1 cellular context compared by ENCODE assay signal in the genomic region with DNA sequence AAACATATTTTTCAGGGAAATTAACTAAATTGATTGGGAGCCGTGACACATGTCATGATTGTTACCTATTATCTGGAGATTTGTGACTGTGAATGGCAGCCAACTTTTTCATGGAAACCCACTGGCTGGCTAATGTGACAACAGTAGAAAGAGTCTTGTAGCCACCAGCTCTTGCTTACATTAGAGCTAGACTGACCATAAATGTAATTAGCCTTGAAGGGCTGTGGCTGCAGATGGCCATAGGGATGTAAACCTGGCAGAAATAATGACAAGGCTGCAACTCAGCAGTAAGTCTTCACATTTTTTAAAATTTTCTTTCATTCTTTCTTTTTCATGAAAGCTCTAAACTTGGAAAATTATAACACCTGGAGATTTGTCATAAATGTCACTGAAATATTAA.
TF ChIP-seq lines count a peak whose summit lies in the region.

No MANE protein-coding gene starts in this region.

TF ChIP-seq in SK-N-SH, 30 proteins besides CTCF, POLR2A, EP300 and RAD21 (continued from another document):
- TF ChIP-seq, protein P1, sequence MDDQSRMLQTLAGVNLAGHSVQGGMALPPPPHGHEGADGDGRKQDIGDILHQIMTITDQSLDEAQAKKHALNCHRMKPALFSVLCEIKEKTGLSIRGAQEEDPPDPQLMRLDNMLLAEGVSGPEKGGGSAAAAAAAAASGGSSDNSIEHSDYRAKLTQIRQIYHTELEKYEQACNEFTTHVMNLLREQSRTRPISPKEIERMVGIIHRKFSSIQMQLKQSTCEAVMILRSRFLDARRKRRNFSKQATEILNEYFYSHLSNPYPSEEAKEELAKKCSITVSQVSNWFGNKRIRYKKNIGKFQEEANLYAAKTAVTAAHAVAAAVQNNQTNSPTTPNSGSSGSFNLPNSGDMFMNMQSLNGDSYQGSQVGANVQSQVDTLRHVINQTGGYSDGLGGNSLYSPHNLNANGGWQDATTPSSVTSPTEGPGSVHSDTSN (IDR thresholded peaks at IDR 0.05), result no peak
- TF ChIP-seq TEAD4 (IDR thresholded peaks at IDR 0.05; ENCODE audit: borderline replicate concordance, insufficient read depth) (no peak), FOXM1 (IDR thresholded peaks at IDR 0.05; ENCODE audit: low read depth) (no peak), GABPA (IDR thresholded peaks at IDR 0.05; ENCODE audit: low read depth) (no peak), RCOR1 (IDR thresholded peaks at IDR 0.05; ENCODE audit: low read length) (no peak), JUND (IDR thresholded peaks at IDR 0.05) (no peak)
- TF ChIP-seq, protein P2, sequence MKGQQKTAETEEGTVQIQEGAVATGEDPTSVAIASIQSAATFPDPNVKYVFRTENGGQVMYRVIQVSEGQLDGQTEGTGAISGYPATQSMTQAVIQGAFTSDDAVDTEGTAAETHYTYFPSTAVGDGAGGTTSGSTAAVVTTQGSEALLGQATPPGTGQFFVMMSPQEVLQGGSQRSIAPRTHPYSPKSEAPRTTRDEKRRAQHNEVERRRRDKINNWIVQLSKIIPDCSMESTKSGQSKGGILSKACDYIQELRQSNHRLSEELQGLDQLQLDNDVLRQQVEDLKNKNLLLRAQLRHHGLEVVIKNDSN (IDR thresholded peaks at IDR 0.05; ENCODE audit: borderline replicate concordance, low read depth), result no peak
- TF ChIP-seq, protein P3, sequence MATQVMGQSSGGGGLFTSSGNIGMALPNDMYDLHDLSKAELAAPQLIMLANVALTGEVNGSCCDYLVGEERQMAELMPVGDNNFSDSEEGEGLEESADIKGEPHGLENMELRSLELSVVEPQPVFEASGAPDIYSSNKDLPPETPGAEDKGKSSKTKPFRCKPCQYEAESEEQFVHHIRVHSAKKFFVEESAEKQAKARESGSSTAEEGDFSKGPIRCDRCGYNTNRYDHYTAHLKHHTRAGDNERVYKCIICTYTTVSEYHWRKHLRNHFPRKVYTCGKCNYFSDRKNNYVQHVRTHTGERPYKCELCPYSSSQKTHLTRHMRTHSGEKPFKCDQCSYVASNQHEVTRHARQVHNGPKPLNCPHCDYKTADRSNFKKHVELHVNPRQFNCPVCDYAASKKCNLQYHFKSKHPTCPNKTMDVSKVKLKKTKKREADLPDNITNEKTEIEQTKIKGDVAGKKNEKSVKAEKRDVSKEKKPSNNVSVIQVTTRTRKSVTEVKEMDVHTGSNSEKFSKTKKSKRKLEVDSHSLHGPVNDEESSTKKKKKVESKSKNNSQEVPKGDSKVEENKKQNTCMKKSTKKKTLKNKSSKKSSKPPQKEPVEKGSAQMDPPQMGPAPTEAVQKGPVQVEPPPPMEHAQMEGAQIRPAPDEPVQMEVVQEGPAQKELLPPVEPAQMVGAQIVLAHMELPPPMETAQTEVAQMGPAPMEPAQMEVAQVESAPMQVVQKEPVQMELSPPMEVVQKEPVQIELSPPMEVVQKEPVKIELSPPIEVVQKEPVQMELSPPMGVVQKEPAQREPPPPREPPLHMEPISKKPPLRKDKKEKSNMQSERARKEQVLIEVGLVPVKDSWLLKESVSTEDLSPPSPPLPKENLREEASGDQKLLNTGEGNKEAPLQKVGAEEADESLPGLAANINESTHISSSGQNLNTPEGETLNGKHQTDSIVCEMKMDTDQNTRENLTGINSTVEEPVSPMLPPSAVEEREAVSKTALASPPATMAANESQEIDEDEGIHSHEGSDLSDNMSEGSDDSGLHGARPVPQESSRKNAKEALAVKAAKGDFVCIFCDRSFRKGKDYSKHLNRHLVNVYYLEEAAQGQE (IDR thresholded peaks at IDR 0.05; ENCODE audit: low read depth, low read length), result no peak
